Comparison of ENCODE assay signal across 8 cellular contexts in genomic region chr4:26320453-26321325, GRCh38. TPM values are rescaled to one million over a fixed set of nuclear protein-coding genes. Genes with fewer than 3 reads are reported as not detected.
DNase-seq lines count a peak whose midpoint lies in the region; ATAC-seq and TF ChIP-seq lines count a peak whose summit lies in the region.

Gene RBPJ, plus strand, starts transcription at chr4:26321014. Its CDS starts 15 bp downstream, at chr4:26321029.

- TF ChIP-seq CTCF in brain (conservative IDR thresholded peaks at IDR 0.05), result no peak
- TF ChIP-seq CTCF in sigmoid colon (IDR thresholded peaks at IDR 0.05), result no peak

- peak within 1 kb of the TSS; percentile 97 to 99 (median 99) for H3K27ac Mint-ChIP-seq in brain

- WGBS in sigmoid colon, 2 donors, result 1% methylated on average over 101 of the region's 101 CpGs

- peaks cover 22% of the 10 kb centered on the region for H3K27me3 Mint-ChIP-seq in brain

- peaks cover 2 to 24% (median 9%) of the 10 kb centered on the region in 5 experiments for H3K9me3 Mint-ChIP-seq in brain

- ATAC-seq in HG02981 (IDR thresholded peaks at IDR 0.05; ENCODE audit: unreplicated experiment) (peak; percentile 22), HG03469 (IDR thresholded peaks at IDR 0.05; ENCODE audit: unreplicated experiment) (no peak)

- DNase-seq in NCI-H2171 (lab: John Stamatoyannopoulos, UW), result peak; percentile 87
- peak; percentile 94 for DNase-seq in UCSD-AML1 (lab: John Stamatoyannopoulos, UW; ENCODE audit: unreplicated experiment)
- peak; percentile 94 for DNase-seq in iPS DF 4.7 (ENCODE audit: extremely low read depth, low spot score)
- DNase-seq in sigmoid colon, result peak; percentile 95

- peak within 1 kb of the TSS; percentile 89 to 97 (median 95) for H3K27ac ChIP-seq in sigmoid colon

- TF ChIP-seq EP300 in sigmoid colon (IDR thresholded peaks at IDR 0.05), result peak in 1 of 4 donors; percentile 75

- H3K27me3 ChIP-seq in sigmoid colon, result no peaks in the 10 kb centered on the region

- intact Hi-C loops in sigmoid colon (cut with DNase I), result loop anchor here (2.0 to 10.0 kb wide), 6 partner anchors 162 to 684 kb away; no protein-coding TSS in a partner anchor

- no peaks in the 10 kb centered on the region for H3K36me3 Mint-ChIP-seq in brain

- H3K9me3 ChIP-seq in sigmoid colon, result peaks cover 0 to under 1% (median 0%) of the 10 kb centered on the region in 4 donors

- H3K4me1 Mint-ChIP-seq in brain, result peaks cover 41% of the 10 kb centered on the region

- peak within 1 kb of the TSS; percentile 93 to 99 (median 96) for H3K4me3 Mint-ChIP-seq in brain

- peak; percentile 53 for TF ChIP-seq POLR2A in GM15510 (IDR thresholded peaks at IDR 0.05; ENCODE audit: borderline replicate concordance, extremely low read depth, insufficient read length)
- peak; percentile 73 to 74 for TF ChIP-seq POLR2A in sigmoid colon (IDR thresholded peaks at IDR 0.05)

- H3K4me1 ChIP-seq in sigmoid colon, result peaks cover 3 to 51% (median 36%) of the 10 kb centered on the region in 4 donors

- H3K4me3 ChIP-seq in sigmoid colon, result peak within 1 kb of the TSS; percentile 59 to 85 (median 79)

- H3K36me3 ChIP-seq in sigmoid colon, result no peaks in the 10 kb centered on the region

RNA-seq across cellular contexts. Expression of gene RBPJ, which starts in this region (rescaled TPM):
- 79.8 TPM for polyA plus RNA-seq in brain (ENCODE audit: insufficient read depth, low read depth, low replicate concordance)
- total RNA-seq in sigmoid colon, result 100 to 1,000 TPM in 2 of 4 donors, 10 to 100 TPM in 2; 78.4 to 114 (median 100) TPM
- 10 to 100 TPM; 15.0 to 25.0 (median 15.0) TPM for polyA plus RNA-seq in sigmoid colon
